Comparison of ENCODE assay signal across 16 cellular contexts in genomic region chr10:89245802-89246201, GRCh38. TPM values are rescaled to one million over a fixed set of nuclear protein-coding genes. Genes with fewer than 3 reads are reported as not detected.
DNase-seq lines count a peak whose midpoint lies in the region; ATAC-seq, FAIRE-seq and TF ChIP-seq lines count a peak whose summit lies in the region.
"Had no signal": no experiment of that assay in that cellular context is flagged by ENCODE, and none has a peak within 500 bp of the region (broad histone marks: within the 10 kb centered on the region; RNA-seq: fewer than 3 reads in every experiment).

No MANE protein-coding gene starts in this region.

- peak; percentile 37 to 52 (median 39); a peak in 5 of 6 replicates for TF ChIP-seq CTCF in GM12878 (IDR thresholded peaks at IDR 0.05 in 2 of 3, conservative IDR thresholded peaks at IDR 0.05 in 1 of 3; ENCODE audit: control insufficient read depth in 2 of 3, extremely low read depth in 1 of 3, insufficient read depth in 1 of 3, low read depth in 3 of 3, low read length in 3 of 3)

- H3K9me3 Mint-ChIP-seq in activated CD4-positive, alpha-beta T cell treated with anti-CD3 and anti-CD28 coated beads for 36 hours (ENCODE audit: low read depth) = no peaks in the 10 kb centered on the region
- H3K9me3 Mint-ChIP-seq: activated naive CD4-positive, alpha-beta T cell treated with anti-CD3 and anti-CD28 coated beads, Interleukin-2, amount 50 U/mL, for 72 hours; IgD-negative memory B cell had no signal

- peaks cover 2% of the 10 kb centered on the region for H3K79me2 ChIP-seq in GM12878 (ENCODE audit: control insufficient read depth, insufficient read depth, low read length)

- POLR2A ChIA-PET in GM12878 (lab: Charles Lee) = no interaction called here
- POLR2A ChIA-PET in activated CD4-positive, alpha-beta T cell treated with anti-CD3 and anti-CD28 coated beads for 36 hours (lab: Charles Lee) = no interaction called here

- peaks cover 8% of the 10 kb centered on the region for H3K36me3 Mint-ChIP-seq in activated CD4-positive, alpha-beta T cell treated with anti-CD3 and anti-CD28 coated beads for 36 hours (ENCODE audit: low read depth)
- H3K36me3 Mint-ChIP-seq: activated naive CD4-positive, alpha-beta T cell treated with anti-CD3 and anti-CD28 coated beads, Interleukin-2, amount 50 U/mL, for 72 hours had no signal

- H3K4me3 Mint-ChIP-seq in activated CD4-positive, alpha-beta T cell treated with anti-CD3 and anti-CD28 coated beads for 36 hours = no peak overlapping the region
- H3K4me3 Mint-ChIP-seq: activated CD8-positive, alpha-beta memory T cell treated with anti-CD3 and anti-CD28 coated beads, Interleukin-2, amount 10 ng/mL, durations not matched to agents 7 days and 5 days had no signal

- FAIRE-seq in GM12878 (lab: Jason Lieb, UNC) = no peak

- SMC1A ChIA-PET in GM12878 (lab: Charles Lee; ENCODE audit: uncharacterized antibody, unreplicated experiment) = interaction anchor here (1.2 to 2.4 kb wide), 4 partner anchors 27 to 147 kb away, joined by 3 to 24 read pairs (median 8); partner anchors contain the start of gene IFIT1

- ATAC-seq in GM18868 (IDR thresholded peaks at IDR 0.05; ENCODE audit: unreplicated experiment) = peak; percentile 33
- peak; percentile 52 for ATAC-seq in HG02885 (IDR thresholded peaks at IDR 0.05; ENCODE audit: poor library complexity, unreplicated experiment)
- ATAC-seq in GM12878 = peak; percentile 61
- ATAC-seq in activated CD4-positive, alpha-beta T cell treated with anti-CD3 and anti-CD28 coated beads for 36 hours = no peak
- no peak for ATAC-seq in sciatic nerve
- ATAC-seq: activated CD8-positive, alpha-beta memory T cell treated with anti-CD3 and anti-CD28 coated beads, Interleukin-2, amount 10 ng/mL, durations not matched to agents 7 days and 5 days; activated naive CD4-positive, alpha-beta T cell treated with anti-CD3 and anti-CD28 coated beads, Interleukin-2, amount 50 U/mL, for 72 hours had no signal

- no peak for TF ChIP-seq EP300 in GM12878 (IDR thresholded peaks at IDR 0.05; ENCODE audit: borderline replicate concordance in 1 of 2, control insufficient read depth in 1 of 2, low read depth in 2 of 2, low read length in 2 of 2)

- DNase-seq in AG20443 (ENCODE audit: low spot score) (peak; percentile 33), GM12878 (ENCODE audit: low read depth, low spot score) (no peak), NCI-H1048 (lab: John Stamatoyannopoulos, UW) (no peak), sciatic nerve (ENCODE audit: low spot score) (no peak)
- DNase-seq in stimulated activated CD4-positive, alpha-beta T cell treated with anti-CD3 and anti-CD28 coated beads, Interleukin-4, amount 100 ng/mL, for 24 hours = no peak
- no peak for DNase-seq in activated CD4-positive, alpha-beta T cell treated with anti-CD3 and anti-CD28 coated beads for 36 hours
- DNase-seq: activated CD8-positive, alpha-beta memory T cell treated with anti-CD3 and anti-CD28 coated beads, Interleukin-2, amount 10 ng/mL, durations not matched to agents 7 days and 5 days; DMS 273 treated with DMSO at 0.1 percent for 48 hours; NCI-H1436; NCI-H69; SHP77 treated with DMSO at 0.1 percent for 48 hours; spleen had no signal

- no peaks in the 10 kb centered on the region for H4K20me1 ChIP-seq in GM12878 (ENCODE audit: control insufficient read depth, insufficient read depth)

- H2AFZ ChIP-seq in GM12878 (ENCODE audit: control insufficient read depth, low read depth, low read length) = peak overlapping the region; percentile 77

- peak; percentile 47 for TF ChIP-seq RAD21 in GM12878 (IDR thresholded peaks at IDR 0.05; ENCODE audit: insufficient read depth, low read depth, low read length)

- peaks cover 28% of the 10 kb centered on the region for H3K4me1 Mint-ChIP-seq in activated CD4-positive, alpha-beta T cell treated with anti-CD3 and anti-CD28 coated beads for 36 hours

- no peaks in the 10 kb centered on the region for H3K27me3 ChIP-seq in GM12878 (replicated peaks in 1 of 2; ENCODE audit: control insufficient read depth in 2 of 2, insufficient read depth in 2 of 2, low read length in 1 of 2)
- H3K27me3 ChIP-seq: spleen had no signal

- no peaks in the 10 kb centered on the region for H3K9me3 ChIP-seq in GM12878 (replicated peaks; ENCODE audit: control insufficient read depth, insufficient read depth, low read length)
- H3K9me3 ChIP-seq: spleen had no signal

- H3K27me3 Mint-ChIP-seq in activated CD4-positive, alpha-beta T cell treated with anti-CD3 and anti-CD28 coated beads for 36 hours = no peaks in the 10 kb centered on the region
- H3K27me3 Mint-ChIP-seq: activated CD8-positive, alpha-beta memory T cell treated with anti-CD3 and anti-CD28 coated beads, Interleukin-2, amount 10 ng/mL, durations not matched to agents 7 days and 5 days; IgD-negative memory B cell had no signal

- peaks cover 48% of the 10 kb centered on the region for H3K4me1 ChIP-seq in GM12878 (ENCODE audit: control insufficient read depth, insufficient read depth, low read length)

- peak overlapping the region; percentile 50 for H3K27ac ChIP-seq in GM12878 (ENCODE audit: control insufficient read depth, insufficient read depth)

- peak overlapping the region; percentile 50 for H3K4me2 ChIP-seq in GM12878 (ENCODE audit: control insufficient read depth, insufficient read depth)

- BruUV-seq in GM12878 (replicated peaks; lab: Mats Ljungman, UMichigan) = no TSS peak

- WGBS in GM12878 (ENCODE audit: insufficient coverage, insufficient replicate concordance, low lambda C conversion rate, missing lambda C conversion rate) = 0% methylated on average over 4 of the region's 4 CpGs

- TF ChIP-seq POLR2A in GM12878 (IDR thresholded peaks at IDR 0.05; ENCODE audit: low read depth, low read length) = no peak

- RAD21 ChIA-PET in GM12878 (lab: Charles Lee; ENCODE audit: unreplicated experiment) = interaction anchor here (1.0 to 1.7 kb wide), 6 partner anchors 28 to 311 kb away, joined by 3 to 11 read pairs (median 4); partner anchors contain the start of gene CH25H

- no peak overlapping the region for H3K27ac Mint-ChIP-seq in activated CD4-positive, alpha-beta T cell treated with anti-CD3 and anti-CD28 coated beads for 36 hours
- H3K27ac Mint-ChIP-seq: activated CD8-positive, alpha-beta memory T cell treated with anti-CD3 and anti-CD28 coated beads, Interleukin-2, amount 10 ng/mL, durations not matched to agents 7 days and 5 days; activated naive CD4-positive, alpha-beta T cell treated with anti-CD3 and anti-CD28 coated beads, Interleukin-2, amount 50 U/mL, for 72 hours; IgD-negative memory B cell had no signal

- peak overlapping the region; percentile 26; the same call in 1 of the 2 replicates for H3K9ac ChIP-seq in GM12878 (ENCODE audit: control insufficient read depth, insufficient read depth, low read length)

- H3K4me3 ChIP-seq in GM12878 = no peak overlapping the region; the same call in 1 of the 2 replicates
- H3K4me3 ChIP-seq: spleen had no signal

- no peaks in the 10 kb centered on the region for H3K36me3 ChIP-seq in GM12878 (ENCODE audit: control insufficient read depth in 2 of 2, insufficient read depth in 2 of 2, low read length in 1 of 2)

- intact Hi-C loops in GM12878 (cut with micrococcal nuclease; ENCODE audit: unreplicated experiment) = no loop called here
- intact Hi-C loops in activated CD4-positive, alpha-beta T cell treated with anti-CD3 and anti-CD28 coated beads for 36 hours (cut with DNase I, micrococcal nuclease) = no loop called here
- intact Hi-C loops in sciatic nerve (cut with DNase I) = no loop called here

- in situ Hi-C loops in GM12878 (cut with MboI) = no loop called here

- CTCF ChIA-PET in GM12878 (lab: Yijun Ruan, JAX) = interaction anchor here (0.6 to 2.1 kb wide), 8 partner anchors 11 to 147 kb away, joined by 3 to 25 read pairs (median 6); partner anchors contain the start of gene IFIT1
- CTCF ChIA-PET in activated CD4-positive, alpha-beta T cell treated with anti-CD3 and anti-CD28 coated beads for 36 hours (lab: Charles Lee) = interaction anchor here (0.8 to 1.7 kb wide), 2 partner anchors 28 to 147 kb away, joined by 3 to 4 read pairs; partner anchors contain the start of gene IFIT1

RNA-seq across cellular contexts. Expression of gene LIPA, which starts 5.8 kb away (rescaled TPM):
- 17.4 and 21.2 TPM in 2 replicates for total RNA-seq in GM12878 (2013; cell fraction: nucleolus; rRNA removed)
- total RNA-seq in GM12878 (2014; rRNA removed) = 33.0 and 44.9 TPM in 2 replicates
- total RNA-seq in GM12878 (2014; rRNA removed; fragmentation: Illumina TruSeq; extraction: Trizol) = 34.0 and 36.1 TPM in 2 replicates
- total RNA-seq in GM12878 (2021) = 32.3 and 33.8 TPM in 2 replicates
- 23.6 TPM for polyA plus RNA-seq in GM12878 (2011; ENCODE audit: low read depth)
- 43.0 and 59.4 TPM in 2 replicates for polyA plus RNA-seq in GM12878 (2011; rRNA removed)
- 16.0 and 19.6 TPM in 2 replicates for polyA plus RNA-seq in GM12878 (2011; cell fraction: cytosol; rRNA removed)
- 9.3 and 14.8 TPM in 2 replicates for polyA plus RNA-seq in GM12878 (2011; cell fraction: nucleus; rRNA removed)
- 21.3 and 29.5 TPM in 2 replicates for polyA plus RNA-seq in GM12878 (2012)
- 46.5 and 64.2 TPM in 2 replicates for polyA plus RNA-seq in GM12878 (2014; fragmentation: Illumina TruSeq; extraction: Trizol)
- polyA plus RNA-seq in GM12878 (2014; fragmentation: Nextera tagmentation; extraction: Ambion mirVana) = 10 to 100 TPM; 36.0 to 45.2 TPM
- 25.7 and 31.1 TPM in 2 replicates for polyA plus RNA-seq in GM12878 (2014; rRNA removed)
- polyA plus RNA-seq in GM12878 (2016; fragmentation: Nextera tagmentation; extraction: Ambion mirVana) = 10 to 100 TPM; 44.1 to 50.3 TPM
- polyA minus RNA-seq in GM12878 (2011; rRNA and poly(A)+ RNA removed) = 28.2 and 37.3 TPM in 2 replicates
- 7.7 and 9.6 TPM in 2 replicates for polyA minus RNA-seq in GM12878 (2011; cell fraction: cytosol; rRNA and poly(A)+ RNA removed)
- 3.4 and 5.4 TPM in 2 replicates for polyA minus RNA-seq in GM12878 (2011; cell fraction: nucleus; rRNA and poly(A)+ RNA removed)
- 10 to 100 TPM; 17.0 to 22.1 TPM for total RNA-seq in activated CD4-positive, alpha-beta T cell treated with anti-CD3 and anti-CD28 coated beads for 36 hours
- 72.5 TPM for total RNA-seq in sciatic nerve

RNA-seq across cellular contexts. Expression of gene CH25H, which starts 38.7 kb away (rescaled TPM):
- not detected in 2 replicates for total RNA-seq in GM12878 (2013; cell fraction: nucleolus; rRNA removed)
- not detected in 2 replicates for total RNA-seq in GM12878 (2014; rRNA removed)
- total RNA-seq in GM12878 (2014; rRNA removed; fragmentation: Illumina TruSeq; extraction: Trizol) = not detected in 2 replicates
- total RNA-seq in GM12878 (2021) = not detected in 2 replicates
- not detected for polyA plus RNA-seq in GM12878 (2011; ENCODE audit: low read depth)
- not detected in 2 replicates for polyA plus RNA-seq in GM12878 (2011; rRNA removed)
- polyA plus RNA-seq in GM12878 (2011; cell fraction: cytosol; rRNA removed) = not detected in 2 replicates
- polyA plus RNA-seq in GM12878 (2011; cell fraction: nucleus; rRNA removed) = not detected in 2 replicates
- not detected in 2 replicates for polyA plus RNA-seq in GM12878 (2012)
- not detected in 2 replicates for polyA plus RNA-seq in GM12878 (2014; fragmentation: Illumina TruSeq; extraction: Trizol)
- not detected for polyA plus RNA-seq in GM12878 (2014; fragmentation: Nextera tagmentation; extraction: Ambion mirVana)
- polyA plus RNA-seq in GM12878 (2014; rRNA removed) = not detected in 2 replicates
- polyA plus RNA-seq in GM12878 (2016; fragmentation: Nextera tagmentation; extraction: Ambion mirVana) = not detected
- not detected in 2 replicates for polyA minus RNA-seq in GM12878 (2011; rRNA and poly(A)+ RNA removed)
- not detected in 2 replicates for polyA minus RNA-seq in GM12878 (2011; cell fraction: cytosol; rRNA and poly(A)+ RNA removed)
- polyA minus RNA-seq in GM12878 (2011; cell fraction: nucleus; rRNA and poly(A)+ RNA removed) = not detected in 2 replicates
- total RNA-seq in activated CD4-positive, alpha-beta T cell treated with anti-CD3 and anti-CD28 coated beads for 36 hours = not detected
- total RNA-seq in sciatic nerve = 8.8 TPM
- total RNA-seq: activated CD8-positive, alpha-beta memory T cell treated with anti-CD3 and anti-CD28 coated beads, Interleukin-2, amount 10 ng/mL, durations not matched to agents 7 days and 5 days had no signal
- polyA plus RNA-seq: IgD-negative memory B cell had no signal

RNA-seq across cellular contexts. Expression of gene IFIT2, which starts 56.0 kb away (rescaled TPM):
- total RNA-seq in GM12878 (2013; cell fraction: nucleolus; rRNA removed) = 7.9 and 8.2 TPM in 2 replicates
- total RNA-seq in GM12878 (2014; rRNA removed) (5.2 and 6.8 TPM in 2 replicates), GM12878 (2014; rRNA removed; fragmentation: Illumina TruSeq; extraction: Trizol) (10.7 and 13.4 TPM in 2 replicates), GM12878 (2021) (7.1 and 9.0 TPM in 2 replicates), sciatic nerve (19.9 TPM)
- 6.5 TPM for polyA plus RNA-seq in GM12878 (2011; ENCODE audit: low read depth)
- polyA plus RNA-seq in GM12878 (2011; rRNA removed) (9.4 and 15.7 TPM in 2 replicates), GM12878 (2014; fragmentation: Illumina TruSeq; extraction: Trizol) (9.6 and 15.0 TPM in 2 replicates), GM12878 (2014; fragmentation: Nextera tagmentation; extraction: Ambion mirVana) (10 to 100 TPM; 11.8 to 14.8 TPM), GM12878 (2014; rRNA removed) (5.0 and 8.1 TPM in 2 replicates), GM12878 (2016; fragmentation: Nextera tagmentation; extraction: Ambion mirVana) (1 to 10 TPM; 9.8 to 9.9 TPM)
- polyA plus RNA-seq in GM12878 (2011; cell fraction: cytosol; rRNA removed) = 3.3 and 3.7 TPM in 2 replicates
- polyA plus RNA-seq in GM12878 (2011; cell fraction: nucleus; rRNA removed) = 3.8 and 4.6 TPM in 2 replicates
- 6.9 and 13.1 TPM in 2 replicates for polyA plus RNA-seq in GM12878 (2012)
- polyA minus RNA-seq in GM12878 (2011; rRNA and poly(A)+ RNA removed) = 5.8 and 7.8 TPM in 2 replicates
- 1.9 and 2.1 TPM in 2 replicates for polyA minus RNA-seq in GM12878 (2011; cell fraction: cytosol; rRNA and poly(A)+ RNA removed)
- 4.7 and 5.1 TPM in 2 replicates for polyA minus RNA-seq in GM12878 (2011; cell fraction: nucleus; rRNA and poly(A)+ RNA removed)
- total RNA-seq in activated CD4-positive, alpha-beta T cell treated with anti-CD3 and anti-CD28 coated beads for 36 hours = 10 to 100 TPM; 38.2 to 43.5 TPM

Comparison
In these comparisons a context has a peak if more than half of its experiments do, and no peak if none do; other contexts are left out.
1. ATAC-seq: peak in GM18868 (single experiment), HG02885 (single experiment) and GM12878 (single experiment); none in activated CD4-positive, alpha-beta T cell treated with anti-CD3 and anti-CD28 coated beads for 36 hours (single experiment) and sciatic nerve (single experiment).